8 cellular contexts compared by ENCODE assay signal in the genomic region with DNA sequence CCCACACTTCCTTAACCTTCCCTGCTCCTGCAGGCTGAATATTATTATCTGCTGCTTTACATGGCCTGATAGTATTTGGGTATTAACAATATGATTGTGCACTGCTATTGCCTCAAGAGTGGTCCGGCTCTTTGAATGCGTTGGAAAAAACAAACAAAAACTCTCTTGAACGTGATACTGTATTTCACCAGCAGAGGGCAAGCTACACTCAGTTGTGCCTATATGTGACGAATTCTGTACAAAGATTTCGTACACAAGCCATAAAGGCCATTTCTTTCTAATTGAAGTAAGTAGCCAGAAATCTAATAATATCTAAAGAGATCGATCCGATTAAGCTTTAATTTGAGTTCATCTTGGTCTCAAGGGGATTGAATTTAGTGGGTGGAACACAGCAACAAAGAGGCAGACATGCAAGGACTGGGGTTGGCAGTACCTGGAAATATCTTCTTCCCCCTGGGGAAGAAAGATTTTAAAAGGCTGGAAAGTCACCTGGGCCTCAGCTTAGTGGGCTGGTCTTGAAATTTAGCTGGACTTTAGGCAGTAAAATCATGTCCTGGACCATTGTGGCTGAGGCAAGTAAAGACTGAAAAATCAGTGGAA. TPM values are rescaled to one million over a fixed set of nuclear protein-coding genes. Genes with fewer than 3 reads are reported as not detected.
DNase-seq lines count a peak whose midpoint lies in the region; ATAC-seq and TF ChIP-seq lines count a peak whose summit lies in the region.

No MANE protein-coding gene starts in this region.

- H3K27me3 Mint-ChIP-seq in activated B cell treated with CpG ODN at 0.5 μM for 24 hours (peaks cover 36% of the 10 kb centered on the region), glutamatergic neuron (ENCODE audit: unreplicated experiment) (no peaks in the 10 kb centered on the region)

- H3K9me3 Mint-ChIP-seq in activated B cell treated with CpG ODN at 0.5 μM for 24 hours (no peaks in the 10 kb centered on the region), glutamatergic neuron (ENCODE audit: unreplicated experiment) (no peaks in the 10 kb centered on the region)

- POLR2A ChIA-PET in activated B cell treated with CpG ODN at 0.5 μM for 24 hours (lab: Charles Lee): no interaction called here

- TF ChIP-seq CTCF in GM12873 (IDR thresholded peaks at IDR 0.05; ENCODE audit: insufficient read depth, low read depth, low read length, missing control alignments) (peak; percentile 76), activated B cell treated with CpG ODN at 0.5 μM for 24 hours (IDR thresholded peaks at IDR 0.05) (peak; percentile 57), glutamatergic neuron (IDR thresholded peaks at IDR 0.05; ENCODE audit: partially characterized antibody, unreplicated experiment) (peak; percentile 88), retinal pigment epithelial cell (conservative IDR thresholded peaks at IDR 0.05; ENCODE audit: low read depth, low read length) (peak; percentile 79)

- DNase-seq in AML-193 (lab: John Stamatoyannopoulos, UW): peak; percentile 39 to 46
- DNase-seq in NCI-H2081 treated with DMSO at 0.1 percent for 48 hours (lab: John Stamatoyannopoulos, UW): peak; percentile 13
- no peak for DNase-seq in activated B cell treated with CpG ODN at 0.5 μM for 24 hours
- no peak for DNase-seq in glutamatergic neuron
- peak; percentile 27 for DNase-seq in retinal pigment epithelial cell (ENCODE audit: low read depth)
- DNase-seq in NCI-H226: no peak

- H3K4me1 Mint-ChIP-seq in activated B cell treated with CpG ODN at 0.5 μM for 24 hours (no peaks in the 10 kb centered on the region), glutamatergic neuron (ENCODE audit: low read depth, unreplicated experiment) (no peaks in the 10 kb centered on the region)

- H3K27ac Mint-ChIP-seq in activated B cell treated with CpG ODN at 0.5 μM for 24 hours: no peak overlapping the region
- H3K27ac Mint-ChIP-seq in glutamatergic neuron (ENCODE audit: unreplicated experiment): no peak overlapping the region

- ATAC-seq in HG02885 (IDR thresholded peaks at IDR 0.05; ENCODE audit: poor library complexity, unreplicated experiment) (peak; percentile 73), activated B cell treated with CpG ODN at 0.5 μM for 24 hours (ENCODE audit: low read depth) (peak; percentile 65)

- intact Hi-C loops in activated B cell treated with CpG ODN at 0.5 μM for 24 hours (cut with micrococcal nuclease): loop anchor here (1.0 to 2.0 kb wide), 5 partner anchors 79 to 389 kb away; a partner anchor contains a TSS

- H3K36me3 Mint-ChIP-seq in activated B cell treated with CpG ODN at 0.5 μM for 24 hours (ENCODE audit: low read depth) (no peaks in the 10 kb centered on the region), glutamatergic neuron (ENCODE audit: unreplicated experiment) (no peaks in the 10 kb centered on the region)

- no peak overlapping the region for H3K4me3 ChIP-seq in retinal pigment epithelial cell (ENCODE audit: low read length)

- H3K4me3 Mint-ChIP-seq in activated B cell treated with CpG ODN at 0.5 μM for 24 hours (no peak overlapping the region), glutamatergic neuron (ENCODE audit: unreplicated experiment) (no peak overlapping the region)

- CTCF ChIA-PET in activated B cell treated with CpG ODN at 0.5 μM for 24 hours (lab: Charles Lee): interaction anchor here (1.0 to 3.9 kb wide), 3 partner anchors 260 to 388 kb away, joined by 3 to 42 read pairs (median 7); no protein-coding TSS in a partner anchor

RNA-seq across cellular contexts. Expression of a gene that starts 49.3 kb away (rescaled TPM):
- not detected in 2 replicates for total RNA-seq in activated B cell treated with CpG ODN at 0.5 μM for 24 hours
- not detected for total RNA-seq in glutamatergic neuron (ENCODE audit: unreplicated experiment)

Comparison
In these comparisons a context has a peak if more than half of its experiments do, and no peak if none do; other contexts are left out.
1. DNase-seq: peak in AML-193 (2 of 2), NCI-H2081 treated with DMSO at 0.1 percent for 48 hours (single experiment) and retinal pigment epithelial cell (single experiment); none in activated B cell treated with CpG ODN at 0.5 μM for 24 hours (single experiment), glutamatergic neuron (single experiment) and NCI-H226 (single experiment).
2. Peak in every context shown above with its lines, with median percentiles within 50 percentile points of each other: CTCF ChIP-seq.